Comparison of ENCODE assay signal across 12 cellular contexts in the genomic region with DNA sequence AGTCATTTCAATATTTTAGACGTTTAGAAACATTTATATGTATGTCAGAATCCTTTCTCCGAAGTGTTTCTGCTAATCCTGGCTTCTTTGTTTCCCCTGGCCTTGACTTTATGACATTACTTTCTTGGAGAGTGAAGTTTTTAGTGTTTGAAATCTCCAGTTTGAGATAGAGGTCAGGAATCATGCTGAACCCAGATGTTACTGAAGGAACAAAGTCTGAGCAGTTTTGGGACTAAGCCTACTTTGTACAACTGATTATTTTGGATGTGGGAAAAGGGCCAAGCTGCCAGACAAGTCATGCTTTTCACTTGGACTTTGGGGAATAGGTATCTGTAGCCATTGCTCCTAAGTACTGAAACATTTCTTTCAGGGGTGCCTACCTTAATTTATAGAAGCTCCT. TPM values are rescaled to one million over a fixed set of nuclear protein-coding genes. Genes with fewer than 3 reads are reported as not detected.
DNase-seq lines count a peak whose midpoint lies in the region; TF ChIP-seq lines count a peak whose summit lies in the region.
"Had no signal": no experiment of that assay in that cellular context is flagged by ENCODE, and none has a peak within 500 bp of the region (broad histone marks: within the 10 kb centered on the region; RNA-seq: fewer than 3 reads in every experiment).

No MANE protein-coding gene starts in this region.

- CTCF ChIA-PET in HEK293T (lab: Yijun Ruan, JAX): no interaction called here

- no peaks in the 10 kb centered on the region for H3K9me3 Mint-ChIP-seq in nephron
- H3K9me3 Mint-ChIP-seq: neural progenitor cell had no signal

- H3K27me3 Mint-ChIP-seq in nephron (ENCODE audit: low read depth): peaks cover 34% of the 10 kb centered on the region

- peaks cover 20% of the 10 kb centered on the region for H3K4me1 Mint-ChIP-seq in nephron

- TF ChIP-seq CTCF in Loucy (conservative IDR thresholded peaks at IDR 0.05; ENCODE audit: low read length): no peak
- TF ChIP-seq CTCF in epithelial cell of proximal tubule (conservative IDR thresholded peaks at IDR 0.05; ENCODE audit: low read depth, low read length): no peak
- no peak for TF ChIP-seq CTCF in nephron (IDR thresholded peaks at IDR 0.05; ENCODE audit: unreplicated experiment in 3 of 3)
- TF ChIP-seq CTCF in tibial nerve (IDR thresholded peaks at IDR 0.05): no peak

- peaks cover 20% of the 10 kb centered on the region for H3K4me1 ChIP-seq in Loucy (ENCODE audit: insufficient read depth, low read length, poor library complexity, severe bottlenecking)
- H3K4me1 ChIP-seq in tibial nerve: peaks cover 0 to 44% (median 22%) of the 10 kb centered on the region in 4 donors
- H3K4me1 ChIP-seq: neural progenitor cell, SJCRH30 had no signal

- H3K79me2 ChIP-seq in Loucy (ENCODE audit: insufficient read depth, low read length): no peaks in the 10 kb centered on the region

- no peaks in the 10 kb centered on the region for H3K9me2 ChIP-seq in Loucy (replicated peaks; ENCODE audit: low read depth, low read length)

- POLR2A ChIA-PET in HEK293T (lab: Yijun Ruan, JAX): no interaction called here

- peak overlapping the region in 2 of 4 donors; percentile 70 for H3K27ac ChIP-seq in tibial nerve
- H3K27ac ChIP-seq: neural progenitor cell, SJCRH30 had no signal

- H3K9ac ChIP-seq in Loucy (ENCODE audit: low read depth, low read length, poor library complexity, severe bottlenecking): peak overlapping the region; percentile 69
- H3K9ac ChIP-seq: neural progenitor cell had no signal

- peak overlapping the region in 2 of 3 experiments; percentile 5 to 26 for H3K4me3 Mint-ChIP-seq in nephron
- H3K4me3 Mint-ChIP-seq: neural progenitor cell had no signal

- WGBS in tibial nerve, 2 donors: 3 to 8% methylated on average over 2 of the region's 2 CpGs

- no peaks in the 10 kb centered on the region for H3K9me3 ChIP-seq in Loucy (ENCODE audit: insufficient read depth, low read depth, low read length)
- H3K9me3 ChIP-seq in tibial nerve: no peaks in the 10 kb centered on the region
- H3K9me3 ChIP-seq: SJCRH30 had no signal

- no peaks in the 10 kb centered on the region for H3K36me3 ChIP-seq in Loucy (ENCODE audit: insufficient read depth, low read length)
- no peaks in the 10 kb centered on the region for H3K36me3 ChIP-seq in tibial nerve
- H3K36me3 ChIP-seq: neural progenitor cell, SJCRH30 had no signal

- peak overlapping the region; percentile 91 for H3K4me3 ChIP-seq in Loucy (ENCODE audit: low read length, poor library complexity, severe bottlenecking)
- peak overlapping the region; percentile 63 for H3K4me3 ChIP-seq in epithelial cell of proximal tubule (ENCODE audit: low read depth, low read length)
- H3K4me3 ChIP-seq in tibial nerve: peak overlapping the region in 2 of 4 donors; percentile 3 to 54
- H3K4me3 ChIP-seq: neural progenitor cell, SJCRH30 had no signal

- H4K20me1 ChIP-seq in Loucy (ENCODE audit: insufficient read depth, low read length, poor library complexity, severe bottlenecking): no peaks in the 10 kb centered on the region

- H3F3A ChIP-seq in Loucy (ENCODE audit: low read depth): no peaks in the 10 kb centered on the region

- H3K27ac Mint-ChIP-seq in nephron: peak overlapping the region in 1 of 3 experiments; percentile 37
- H3K27ac Mint-ChIP-seq: neural progenitor cell had no signal

- no peak for TF ChIP-seq POLR2A in tibial nerve (IDR thresholded peaks at IDR 0.05)

- DNase-seq in AG20443 (ENCODE audit: low spot score): peak; percentile 25
- no peak for DNase-seq in epithelial cell of proximal tubule (ENCODE audit: low read depth)
- DNase-seq in tibial nerve (ENCODE audit: low spot score in 2 of 2): no peak
- DNase-seq in HEK293T (ENCODE audit: extremely low spot score): no peak
- DNase-seq in NCI-H748 (lab: John Stamatoyannopoulos, UW; ENCODE audit: unreplicated experiment): no peak
- no peak for DNase-seq in nucleus accumbens (lab: John Stamatoyannopoulos, UW)
- DNase-seq: DMS153, MM.1S, SJCRH30 had no signal

- H3K4me2 ChIP-seq in Loucy (ENCODE audit: low read depth, low read length, poor library complexity, severe bottlenecking): peak overlapping the region; percentile 81
- H3K4me2 ChIP-seq: neural progenitor cell had no signal

- H3K27me3 ChIP-seq in Loucy (ENCODE audit: insufficient read depth, low read length, poor library complexity, severe bottlenecking) (no peaks in the 10 kb centered on the region), tibial nerve (peaks cover 0 to 22% of the 10 kb centered on the region in 2 donors)
- H3K27me3 ChIP-seq: SJCRH30 had no signal

- no peaks in the 10 kb centered on the region for H3K36me3 Mint-ChIP-seq in nephron (ENCODE audit: low read depth)
- H3K36me3 Mint-ChIP-seq: neural progenitor cell had no signal

- TF ChIP-seq EP300 in tibial nerve (IDR thresholded peaks at IDR 0.05): no peak

- H2AFZ ChIP-seq in Loucy (ENCODE audit: low read length): no peak overlapping the region
- H2AFZ ChIP-seq: neural progenitor cell had no signal

TF ChIP-seq in HEK293T, 16 proteins besides CTCF, POLR2A, EP300 and RAD21:
- TF ChIP-seq FOXA1 (IDR thresholded peaks at IDR 0.05): no peak
- no peak for TF ChIP-seq TARDBP (IDR thresholded peaks at IDR 0.05)
- no peak for TF ChIP-seq L3MBTL2 (conservative IDR thresholded peaks at IDR 0.05)
- no peak for TF ChIP-seq FOXM1 (IDR thresholded peaks at IDR 0.05; ENCODE audit: borderline replicate concordance)
- no peak for TF ChIP-seq BHLHE40 (IDR thresholded peaks at IDR 0.05; ENCODE audit: borderline replicate concordance)
- TF ChIP-seq NFRKB (IDR thresholded peaks at IDR 0.05): no peak
- TF ChIP-seq ZNF384 (IDR thresholded peaks at IDR 0.05): no peak
- TF ChIP-seq PKNOX1 (IDR thresholded peaks at IDR 0.05): no peak
- TF ChIP-seq LEF1 (IDR thresholded peaks at IDR 0.05; ENCODE audit: borderline replicate concordance): no peak
- no peak for TF ChIP-seq SUZ12 (IDR thresholded peaks at IDR 0.05)
- TF ChIP-seq CTBP1 (IDR thresholded peaks at IDR 0.05; ENCODE audit: borderline replicate concordance): no peak
- TF ChIP-seq SP1 (IDR thresholded peaks at IDR 0.05): no peak

RNA-seq across cellular contexts. Expression of gene RNF144B, which starts 2.3 kb away (rescaled TPM):
- total RNA-seq in epithelial cell of proximal tubule (6.3 and 10.5 TPM in 2 replicates), tibial nerve (10 to 100 TPM in 3 of 4 donors, 1 to 10 TPM in 1; 6.5 to 15.5 (median 13.6) TPM)
